In genomic region chr4:85411386-85411785, GRCh38 we compare ENCODE assay signal across 27 cellular contexts.
"Had no signal": no experiment of that assay in that cellular context is flagged by ENCODE, and none has a peak within 500 bp of the region (broad histone marks: within the 10 kb centered on the region; RNA-seq: fewer than 3 reads in every experiment).

No MANE protein-coding gene starts in this region.

- H3K27ac Mint-ChIP-seq: stimulated activated effector memory CD8-positive, alpha-beta T cell treated with anti-CD3 and anti-CD28 coated beads, Interleukin-12 subunit alpha, Interleukin-12 subunit beta, amount 100 ng/mL, for 72 hours; stimulated activated memory B cell treated with anti-CD40 and anti-IgM and Interleukin-4, amounts not matched to agents 10 μg/mL and 1 μg/mL and 100 μg/mL, for 72 hours; stimulated activated naive B cell treated with anti-CD40 and anti-IgM and Interleukin-4, amounts not matched to agents 10 μg/mL and 1 μg/mL and 100 μg/mL, for 72 hours; stimulated activated naive CD8-positive, alpha-beta T cell treated with anti-CD3 and anti-CD28 coated beads, Interleukin-15, amount 100 ng/mL, for 72 hours; stimulated activated naive CD8-positive, alpha-beta T cell treated with anti-CD3 and anti-CD28 coated beads, Interleukin-15, Interleukin-2, amounts not matched to agents 100 ng/mL and 50 ng/mL, for 24 hours; type B pancreatic cell had no signal

- H3K36me3 Mint-ChIP-seq: stimulated activated effector memory CD8-positive, alpha-beta T cell treated with anti-CD3 and anti-CD28 coated beads, Interleukin-12 subunit alpha, Interleukin-12 subunit beta, amount 100 ng/mL, for 72 hours; stimulated activated memory B cell treated with anti-CD40 and anti-IgM and Interleukin-4, amounts not matched to agents 10 μg/mL and 1 μg/mL and 100 μg/mL, for 72 hours; stimulated activated naive B cell treated with anti-CD40 and anti-IgM and Interleukin-4, amounts not matched to agents 10 μg/mL and 1 μg/mL and 100 μg/mL, for 72 hours; type B pancreatic cell had no signal

- H3K9me3 Mint-ChIP-seq: stimulated activated memory B cell treated with anti-CD40 and anti-IgM and Interleukin-4, amounts not matched to agents 10 μg/mL and 1 μg/mL and 100 μg/mL, for 72 hours; stimulated activated naive B cell treated with anti-CD40 and anti-IgM and Interleukin-4, amounts not matched to agents 10 μg/mL and 1 μg/mL and 100 μg/mL, for 72 hours; stimulated activated naive CD8-positive, alpha-beta T cell treated with anti-CD3 and anti-CD28 coated beads, Interleukin-15, amount 100 ng/mL, for 72 hours; stimulated activated naive CD8-positive, alpha-beta T cell treated with anti-CD3 and anti-CD28 coated beads, Interleukin-15, Interleukin-2, amounts not matched to agents 100 ng/mL and 50 ng/mL, for 24 hours; type B pancreatic cell had no signal

- H3K36me3 ChIP-seq: stomach, suprapubic skin, thoracic aorta, thyroid gland, tibial artery, tibial nerve, transverse colon, upper lobe of left lung, upper lobe of right lung, uterus, vagina had no signal

- H3K4me3 ChIP-seq: stomach, suprapubic skin, testis, thoracic aorta, thyroid gland, tibial artery, tibial nerve, transverse colon, upper lobe of left lung, upper lobe of right lung, uterus, vagina had no signal

- H3K27me3 Mint-ChIP-seq: stimulated activated memory B cell treated with anti-CD40 and anti-IgM and Interleukin-4, amounts not matched to agents 10 μg/mL and 1 μg/mL and 100 μg/mL, for 72 hours; stimulated activated naive CD8-positive, alpha-beta T cell treated with anti-CD3 and anti-CD28 coated beads, Interleukin-15, amount 100 ng/mL, for 72 hours; stimulated activated naive CD8-positive, alpha-beta T cell treated with anti-CD3 and anti-CD28 coated beads, Interleukin-15, Interleukin-2, amounts not matched to agents 100 ng/mL and 50 ng/mL, for 24 hours had no signal

- H3K4me1 Mint-ChIP-seq: stimulated activated effector memory CD8-positive, alpha-beta T cell treated with anti-CD3 and anti-CD28 coated beads, Interleukin-12 subunit alpha, Interleukin-12 subunit beta, amount 100 ng/mL, for 72 hours; stimulated activated memory B cell treated with anti-CD40 and anti-IgM and Interleukin-4, amounts not matched to agents 10 μg/mL and 1 μg/mL and 100 μg/mL, for 72 hours; stimulated activated naive B cell treated with anti-CD40 and anti-IgM and Interleukin-4, amounts not matched to agents 10 μg/mL and 1 μg/mL and 100 μg/mL, for 72 hours; stimulated activated naive CD8-positive, alpha-beta T cell treated with anti-CD3 and anti-CD28 coated beads, Interleukin-15, amount 100 ng/mL, for 72 hours had no signal

- H3K9me3 ChIP-seq: stomach, suprapubic skin, testis, thoracic aorta, thyroid gland, tibial artery, tibial nerve, transverse colon, upper lobe of left lung, upper lobe of right lung, uterus, vagina had no signal

- DNase-seq: stimulated activated CD4-positive, alpha-beta T cell treated with anti-CD3 and anti-CD28 coated beads, Interleukin-2, amount 100 ng/mL, for 48 hours; stimulated activated CD4-positive, alpha-beta T cell treated with anti-CD3 and anti-CD28 coated beads, Interleukin-4, amount 100 ng/mL, for 1 hour; stimulated activated CD4-positive, alpha-beta T cell treated with anti-CD3 and anti-CD28 coated beads, Interleukin-4, amount 100 ng/mL, for 24 hours; stimulated activated CD4-positive, alpha-beta T cell treated with anti-CD3 and anti-CD28 coated beads, Interleukin-4, amount 100 ng/mL, for 4 hours; stimulated activated CD8-positive, alpha-beta memory T cell treated with anti-CD3 and anti-CD28 coated beads, Interleukin-4, amount 100 ng/mL, for 48 hours; stimulated activated naive B cell treated with anti-CD40 and anti-IgM and Interleukin-4, amounts not matched to agents 10 μg/mL and 1 μg/mL and 100 μg/mL, for 72 hours; stimulated activated naive CD4-positive, alpha-beta T cell; stimulated activated naive CD4-positive, alpha-beta T cell treated with Interleukin-2 at 50 U/mL for 16 hours; stimulated activated naive CD8-positive, alpha-beta T cell treated with anti-CD3 and anti-CD28 coated beads, Interleukin-15, amount 100 ng/mL, for 72 hours; stimulated activated naive CD8-positive, alpha-beta T cell treated with anti-CD3 and anti-CD28 coated beads, Interleukin-15, Interleukin-2, amounts not matched to agents 100 U/mL and 50 U/mL, for 24 hours; stomach; substantia nigra; testis; thyroid gland; tibial artery; transverse colon; upper lobe of left lung; upper lobe of right lung; uterus had no signal

- H3K4me3 Mint-ChIP-seq: stimulated activated effector memory CD8-positive, alpha-beta T cell treated with anti-CD3 and anti-CD28 coated beads, Interleukin-12 subunit alpha, Interleukin-12 subunit beta, amount 100 ng/mL, for 72 hours; stimulated activated memory B cell treated with anti-CD40 and anti-IgM and Interleukin-4, amounts not matched to agents 10 μg/mL and 1 μg/mL and 100 μg/mL, for 72 hours; stimulated activated naive B cell treated with anti-CD40 and anti-IgM and Interleukin-4, amounts not matched to agents 10 μg/mL and 1 μg/mL and 100 μg/mL, for 72 hours; stimulated activated naive CD8-positive, alpha-beta T cell treated with anti-CD3 and anti-CD28 coated beads, Interleukin-15, amount 100 ng/mL, for 72 hours; stimulated activated naive CD8-positive, alpha-beta T cell treated with anti-CD3 and anti-CD28 coated beads, Interleukin-15, Interleukin-2, amounts not matched to agents 100 ng/mL and 50 ng/mL, for 24 hours; type B pancreatic cell had no signal

- H3K27ac ChIP-seq: stomach, suprapubic skin, testis, thoracic aorta, thyroid gland, tibial artery, tibial nerve, transverse colon, upper lobe of left lung, upper lobe of right lung, uterus, vagina had no signal

- H3K4me1 ChIP-seq: stomach, suprapubic skin, testis, thyroid gland, tibial artery, tibial nerve, transverse colon, upper lobe of left lung, upper lobe of right lung, uterus, vagina had no signal

- ATAC-seq: stimulated activated effector memory CD8-positive, alpha-beta T cell treated with anti-CD3 and anti-CD28 coated beads, Interleukin-12 subunit alpha, Interleukin-12 subunit beta, amount 100 ng/mL, for 72 hours; stimulated activated memory B cell treated with anti-CD40 and anti-IgM and Interleukin-4, amounts not matched to agents 10 μg/mL and 1 μg/mL and 100 μg/mL, for 72 hours; stimulated activated naive B cell treated with anti-CD40 and anti-IgM and Interleukin-4, amounts not matched to agents 10 μg/mL and 1 μg/mL and 100 μg/mL, for 72 hours; stimulated activated naive CD8-positive, alpha-beta T cell treated with anti-CD3 and anti-CD28 coated beads, Interleukin-15, amount 100 ng/mL, for 72 hours; stimulated activated naive CD8-positive, alpha-beta T cell treated with anti-CD3 and anti-CD28 coated beads, Interleukin-15, Interleukin-2, amounts not matched to agents 100 U/mL and 50 U/mL, for 24 hours; upper lobe of right lung had no signal

- H3K27me3 ChIP-seq: stomach, suprapubic skin, testis, thyroid gland, tibial artery, tibial nerve, transverse colon, upper lobe of left lung, upper lobe of right lung, uterus, vagina had no signal
